ENCODE assay signal across 7 cellular contexts in genomic region chr18:22223263-22223960, GRCh38. TPM values are rescaled to one million over a fixed set of nuclear protein-coding genes. Genes with fewer than 3 reads are reported as not detected.
DNase-seq lines count a peak whose midpoint lies in the region; ATAC-seq and TF ChIP-seq lines count a peak whose summit lies in the region.

No MANE protein-coding gene starts in this region.

- WGBS in heart right ventricle, 2 donors, result 56 to 61% methylated on average over 13 of the region's 13 CpGs

- DNase-seq in HFF-Myc (ENCODE audit: extremely low read depth, low read depth) (peak; percentile 24), SJCRH30 (peak; percentile 13 to 22), heart right ventricle (peak; percentile 59 to 69), germinal center (ENCODE audit: low spot score) (no peak), amygdala (lab: John Stamatoyannopoulos, UW) (no peak)
- DNase-seq in activated CD4-positive, CD25-positive, alpha-beta regulatory T cell treated with anti-CD3 and anti-CD28 coated beads, Interleukin-2, amount 50 U/mL, for 72 hours, result no peak

- H3K27ac Mint-ChIP-seq in stimulated activated memory B cell treated with anti-CD40 and anti-IgM and Interleukin-4, amounts not matched to agents 10 μg/mL and 1 μg/mL and 100 μg/mL, for 72 hours, result no peak overlapping the region

- no peaks in the 10 kb centered on the region for H3K9me3 Mint-ChIP-seq in stimulated activated memory B cell treated with anti-CD40 and anti-IgM and Interleukin-4, amounts not matched to agents 10 μg/mL and 1 μg/mL and 100 μg/mL, for 72 hours

- peak; percentile 63 to 99 (median 84) for ATAC-seq in heart right ventricle
- peak; percentile 35 for ATAC-seq in stimulated activated memory B cell treated with anti-CD40 and anti-IgM and Interleukin-4, amounts not matched to agents 10 μg/mL and 1 μg/mL and 100 μg/mL, for 72 hours

- H3K36me3 ChIP-seq in SJCRH30 (no peaks in the 10 kb centered on the region), heart right ventricle (no peaks in the 10 kb centered on the region)

- H3K27ac ChIP-seq in SJCRH30, result no peak overlapping the region
- no peak overlapping the region for H3K27ac ChIP-seq in heart right ventricle

- no peaks in the 10 kb centered on the region for H3K27me3 Mint-ChIP-seq in stimulated activated memory B cell treated with anti-CD40 and anti-IgM and Interleukin-4, amounts not matched to agents 10 μg/mL and 1 μg/mL and 100 μg/mL, for 72 hours

- H3K9me3 ChIP-seq in SJCRH30 (replicated peaks) (no peaks in the 10 kb centered on the region), heart right ventricle (no peaks in the 10 kb centered on the region)

- H3K4me1 Mint-ChIP-seq in stimulated activated memory B cell treated with anti-CD40 and anti-IgM and Interleukin-4, amounts not matched to agents 10 μg/mL and 1 μg/mL and 100 μg/mL, for 72 hours, result no peaks in the 10 kb centered on the region

- no peak overlapping the region for H3K4me3 Mint-ChIP-seq in stimulated activated memory B cell treated with anti-CD40 and anti-IgM and Interleukin-4, amounts not matched to agents 10 μg/mL and 1 μg/mL and 100 μg/mL, for 72 hours

- intact Hi-C loops in heart right ventricle (cut with DNase I), result loop anchor here in 1 of 10 donors (10.0 kb wide), 1 partner anchor 229 kb away; no protein-coding TSS in a partner anchor

- H3K36me3 Mint-ChIP-seq in stimulated activated memory B cell treated with anti-CD40 and anti-IgM and Interleukin-4, amounts not matched to agents 10 μg/mL and 1 μg/mL and 100 μg/mL, for 72 hours, result no peaks in the 10 kb centered on the region

- H3K4me3 ChIP-seq in HFF-Myc (replicated peaks; ENCODE audit: low read depth, low read length) (no peak overlapping the region), SJCRH30 (no peak overlapping the region), heart right ventricle (no peak overlapping the region)

- TF ChIP-seq CTCF in HFF-Myc (IDR thresholded peaks at IDR 0.05; ENCODE audit: low read depth, low read length, missing control alignments), result no peak
- TF ChIP-seq CTCF in heart right ventricle (IDR thresholded peaks at IDR 0.05), result no peak

- H3K27me3 ChIP-seq in SJCRH30 (no peaks in the 10 kb centered on the region), heart right ventricle (no peaks in the 10 kb centered on the region)

- H3K4me1 ChIP-seq in SJCRH30 (no peaks in the 10 kb centered on the region), heart right ventricle (peaks cover 0 to 12% (median 7%) of the 10 kb centered on the region in 9 donors)

RNA-seq across cellular contexts. Expression of gene GATA6, which starts 54.0 kb away (rescaled TPM):
- 0.69 and 1.1 TPM in 2 replicates for total RNA-seq in SJCRH30 (2014; rRNA removed; shearing (Covaris generic))
- 10 to 100 TPM; 54.6 to 99.5 (median 73.4) TPM for total RNA-seq in heart right ventricle
- polyA plus RNA-seq in heart right ventricle, result 10 to 100 TPM; 36.7 to 46.5 TPM

Comparison
In these comparisons a context has a peak if more than half of its experiments do, and no peak if none do; other contexts are left out.
1. DNase-seq: peak in HFF-Myc (single experiment), SJCRH30 (2 of 2) and heart right ventricle (2 of 2); none in activated CD4-positive, CD25-positive, alpha-beta regulatory T cell treated with anti-CD3 and anti-CD28 coated beads, Interleukin-2, amount 50 U/mL, for 72 hours (single experiment), germinal center (single experiment) and amygdala (0 of 56).
2. RNA of gene GATA6, which starts 54.0 kb away (total RNA-seq): 54.6 to 99.5 TPM in heart right ventricle; 0.69 to 1.1 TPM in SJCRH30; every median in the first group is over 10 times any median in the second.